In genomic region chr1:214550339-214551051, GRCh38 we compare ENCODE assay signal across 9 cellular contexts. TPM values are rescaled to one million over a fixed set of nuclear protein-coding genes. Genes with fewer than 3 reads are reported as not detected.
A peak's percentile ranks its signal among the peaks of the same experiment; 100 is the strongest.
DNase-seq lines count a peak whose midpoint lies in the region; ATAC-seq and TF ChIP-seq lines count a peak whose summit lies in the region.
"Had no signal": no experiment of that assay in that cellular context is flagged by ENCODE, and none has a peak within 500 bp of the region (broad histone marks: within the 10 kb centered on the region; RNA-seq: fewer than 3 reads in every experiment).

No MANE protein-coding gene starts in this region.

- peaks cover 0 to 15% (median 5%) of the 10 kb centered on the region in 7 donors for H3K4me1 Mint-ChIP-seq in naive thymus-derived CD4-positive, alpha-beta T cell

- intact Hi-C loops in naive thymus-derived CD4-positive, alpha-beta T cell (cut with micrococcal nuclease): loop anchor here in 1 of 2 donors (5.0 kb wide), 1 partner anchor 108 kb away; no protein-coding TSS in a partner anchor
- intact Hi-C loops in posterior cingulate gyrus (cut with DNase I): no loop called here

- no peaks in the 10 kb centered on the region for H3K9me3 ChIP-seq in HUES48 (ENCODE audit: control insufficient read depth, insufficient read depth, low read length)
- no peaks in the 10 kb centered on the region for H3K9me3 ChIP-seq in ectodermal cell (ENCODE audit: control insufficient read depth, low read length)
- no peaks in the 10 kb centered on the region for H3K9me3 ChIP-seq in naive thymus-derived CD4-positive, alpha-beta T cell (ENCODE audit: control insufficient read depth in 2 of 3, low read length in 3 of 3)

- POLR2A ChIA-PET in naive thymus-derived CD4-positive, alpha-beta T cell (lab: Charles Lee): no interaction called here

- H3K27ac Mint-ChIP-seq in naive thymus-derived CD4-positive, alpha-beta T cell: no peak overlapping the region

- H3K4me3 Mint-ChIP-seq in naive thymus-derived CD4-positive, alpha-beta T cell: peak overlapping the region in 9 of 10 donors; percentile 28 to 86 (median 70)

- 0 out of 2 replicates have a peak, but pooled peaks cover 3% of the 10 kb centered on the region for H3K36me3 ChIP-seq in HUES48 (ENCODE audit: control insufficient read depth, insufficient read depth, low read length)
- no peaks in the 10 kb centered on the region for H3K36me3 ChIP-seq in ectodermal cell (ENCODE audit: control insufficient read depth, insufficient read depth, low read length)
- H3K36me3 ChIP-seq in naive thymus-derived CD4-positive, alpha-beta T cell (ENCODE audit: control insufficient read depth in 2 of 3, insufficient read depth in 3 of 3, low read length in 3 of 3): no peaks in the 10 kb centered on the region

- H3K9ac ChIP-seq in HUES48 (ENCODE audit: low read depth, low read length): peak overlapping the region; percentile 96

- H3K27me3 Mint-ChIP-seq in naive thymus-derived CD4-positive, alpha-beta T cell: peaks cover 53 to 70% (median 55%) of the 10 kb centered on the region in 5 donors

- WGBS in ectodermal cell, 2 experiments: 2% methylated on average over 32 to 36 of the region's 36 CpGs

- no peak for TF ChIP-seq CTCF in AG09309 (IDR thresholded peaks at IDR 0.05; ENCODE audit: control insufficient read depth, insufficient read depth, low read depth, low read length, missing control alignments)

- CTCF ChIA-PET in naive thymus-derived CD4-positive, alpha-beta T cell (lab: Charles Lee): no interaction called here

- peak overlapping the region; percentile 99 for H3K27ac ChIP-seq in HUES48 (ENCODE audit: low read depth, low read length)
- H3K27ac ChIP-seq in ectodermal cell (ENCODE audit: insufficient read depth, low read depth, low read length, poor library complexity, severe bottlenecking): no peak overlapping the region
- H3K27ac ChIP-seq in naive thymus-derived CD4-positive, alpha-beta T cell (ENCODE audit: low read depth, low read length): no peak overlapping the region

- ATAC-seq in naive thymus-derived CD4-positive, alpha-beta T cell: no peak
- ATAC-seq in HG03025 (IDR thresholded peaks at IDR 0.05; ENCODE audit: low FRiP score, unreplicated experiment) (no peak), HG03432 (IDR thresholded peaks at IDR 0.05; ENCODE audit: unreplicated experiment) (no peak)

- H3K4me1 ChIP-seq in HUES48 (ENCODE audit: control insufficient read depth, insufficient read depth, low read length) (peaks cover 33% of the 10 kb centered on the region), ectodermal cell (ENCODE audit: control insufficient read depth, insufficient read depth, low read length) (peaks cover 19% of the 10 kb centered on the region)
- no peaks in the 10 kb centered on the region for H3K4me1 ChIP-seq in naive thymus-derived CD4-positive, alpha-beta T cell (ENCODE audit: control insufficient read depth in 2 of 2, insufficient read depth in 2 of 2, low read length in 2 of 2)

- H3K4me3 ChIP-seq in AG09309 (ENCODE audit: control insufficient read depth, low read depth, low read length) (peak overlapping the region; percentile 97), HUES48 (ENCODE audit: low read depth, low read length) (peak overlapping the region; percentile 97), ectodermal cell (ENCODE audit: insufficient read depth, low read depth, low read length) (peak overlapping the region; percentile 84)
- no peak overlapping the region for H3K4me3 ChIP-seq in naive thymus-derived CD4-positive, alpha-beta T cell (ENCODE audit: low read length)

- H3K36me3 Mint-ChIP-seq in naive thymus-derived CD4-positive, alpha-beta T cell: no peaks in the 10 kb centered on the region

- H3K27me3 ChIP-seq in HUES48 (ENCODE audit: control insufficient read depth, insufficient read depth, low read length) (no peaks in the 10 kb centered on the region), ectodermal cell (ENCODE audit: control insufficient read depth, insufficient read depth, low read length, poor library complexity, severe bottlenecking) (peaks cover 3% of the 10 kb centered on the region)
- peaks cover 0 to 6% of the 10 kb centered on the region in 2 donors for H3K27me3 ChIP-seq in naive thymus-derived CD4-positive, alpha-beta T cell (ENCODE audit: control insufficient read depth in 2 of 2, insufficient read depth in 2 of 2, low read length in 2 of 2)

- peaks cover 0 to 2% (median 0%) of the 10 kb centered on the region in 11 donors for H3K9me3 Mint-ChIP-seq in naive thymus-derived CD4-positive, alpha-beta T cell

- no peak for DNase-seq in AG09309 (ENCODE audit: low read depth)
- DNase-seq in naive thymus-derived CD4-positive, alpha-beta T cell: no peak
- DNase-seq in middle frontal gyrus (ENCODE audit: extremely low spot score, low spot score): no peak
- DNase-seq in posterior cingulate gyrus: no peak
- DNase-seq: effector CD8-positive, alpha-beta T cell had no signal

RNA-seq across cellular contexts. Expression of gene PTPN14, which starts 0.9 kb away (rescaled TPM):
- polyA plus RNA-seq in ectodermal cell (2013, experiment 1 of 4): 26.1 TPM
- 32.0 TPM for polyA plus RNA-seq in ectodermal cell (2013, experiment 2 of 4)
- polyA plus RNA-seq in ectodermal cell (2013, experiment 3 of 4): 23.2 TPM
- polyA plus RNA-seq in ectodermal cell (2013, experiment 4 of 4): 26.7 TPM
- 1 to 10 TPM in 1 of 5 experiments, under 1 TPM in 4; 0.03 to 5.8 (median 0.07) TPM for total RNA-seq in naive thymus-derived CD4-positive, alpha-beta T cell
- under 1 TPM in 1 of 2 donors, not detected in 1; 0.06 TPM for polyA plus RNA-seq in naive thymus-derived CD4-positive, alpha-beta T cell

RNA-seq across cellular contexts. Expression of gene CENPF, which starts 52.5 kb away (rescaled TPM):
- polyA plus RNA-seq in ectodermal cell (2013, experiment 1 of 4): 119 TPM
- 113 TPM for polyA plus RNA-seq in ectodermal cell (2013, experiment 2 of 4)
- polyA plus RNA-seq in ectodermal cell (2013, experiment 3 of 4): 115 TPM
- polyA plus RNA-seq in ectodermal cell (2013, experiment 4 of 4): 117 TPM
- total RNA-seq in naive thymus-derived CD4-positive, alpha-beta T cell: 10 to 100 TPM in 1 of 5 experiments, 1 to 10 TPM in 4; 2.1 to 79.9 (median 4.1) TPM
- 1 to 10 TPM in 1 of 2 donors, under 1 TPM in 1; 0.83 to 2.3 TPM for polyA plus RNA-seq in naive thymus-derived CD4-positive, alpha-beta T cell
